Comparison of ENCODE assay signal across 11 cellular contexts in genomic region chr11:71783165-71783564, GRCh38. TPM values are rescaled to one million over a fixed set of nuclear protein-coding genes. Genes with fewer than 3 reads are reported as not detected.
A peak's percentile ranks its signal among the peaks of the same experiment; 100 is the strongest.
DNase-seq lines count a peak whose midpoint lies in the region; TF ChIP-seq lines count a peak whose summit lies in the region.
"Not testable (repeated sequence)": the region's sequence is repeated elsewhere in the genome, so short reads cannot be mapped to it uniquely, and the experiment has no call there.
"Had no signal": no experiment of that assay in that cellular context is flagged by ENCODE, and none has a peak within 500 bp of the region (broad histone marks: within the 10 kb centered on the region; RNA-seq: fewer than 3 reads in every experiment).

No MANE protein-coding gene starts in this region.

- peaks cover 37% of the 10 kb centered on the region for H3K4me1 Mint-ChIP-seq in HFFc6 (ENCODE audit: low read depth)
- peaks cover 19% of the 10 kb centered on the region for H3K4me1 Mint-ChIP-seq in MCF 10A (ENCODE audit: insufficient read depth, unreplicated experiment)
- H3K4me1 Mint-ChIP-seq in osteocyte (ENCODE audit: unreplicated experiment): peaks cover 15% of the 10 kb centered on the region

- H3K27me3 Mint-ChIP-seq in HFFc6 (ENCODE audit: insufficient read depth): peaks cover 11% of the 10 kb centered on the region
- not testable (repeated sequence) for H3K27me3 Mint-ChIP-seq in MCF 10A (ENCODE audit: insufficient read depth, unreplicated experiment); osteocyte (ENCODE audit: unreplicated experiment)

- intact Hi-C loops in MCF 10A (cut with micrococcal nuclease): not testable (repeated sequence)

- not testable (repeated sequence) for H3K36me3 Mint-ChIP-seq in HFFc6 (ENCODE audit: low read depth); MCF 10A (ENCODE audit: insufficient read depth, unreplicated experiment); osteocyte (ENCODE audit: unreplicated experiment)

- not testable (repeated sequence) for H3K9me3 Mint-ChIP-seq in HFFc6; MCF 10A (ENCODE audit: unreplicated experiment); osteocyte (ENCODE audit: unreplicated experiment)

- not testable (repeated sequence) for BruUV-seq in MCF 10A (replicated peaks; lab: Mats Ljungman, UMichigan)

- DNase-seq in DMS53 (lab: John Stamatoyannopoulos, UW) (peak; percentile 26), HFFc6 (peak; percentile 69), NCI-H82 (lab: John Stamatoyannopoulos, UW) (peak; percentile 3), T1000 (lab: John Stamatoyannopoulos, UW) (peak; percentile 44), fibroblast of peridontal ligament (ENCODE audit: extremely low read depth) (peak; percentile 29), osteocyte (ENCODE audit: extremely low spot score, unreplicated experiment) (peak; percentile 11)
- DNase-seq in MCF 10A (ENCODE audit: unreplicated experiment): not testable (repeated sequence)

- POLR2A ChIA-PET in MCF 10A (lab: Yijun Ruan, JAX): not testable (repeated sequence)

- not testable (repeated sequence) for TF ChIP-seq CTCF in HFFc6 (IDR thresholded peaks at IDR 0.05); MCF 10A (IDR thresholded peaks at IDR 0.05; ENCODE audit: unreplicated experiment); osteocyte (IDR thresholded peaks at IDR 0.05)

- H3K27ac Mint-ChIP-seq in HFFc6; osteocyte (ENCODE audit: unreplicated experiment): not testable (repeated sequence)
- peak overlapping the region; percentile 14 for H3K27ac Mint-ChIP-seq in MCF 10A (ENCODE audit: low read depth, unreplicated experiment)

- CTCF ChIA-PET in MCF 10A (lab: Yijun Ruan, JAX): not testable (repeated sequence)

- not testable (repeated sequence) for H3K4me3 Mint-ChIP-seq in HFFc6; MCF 10A (ENCODE audit: unreplicated experiment); osteocyte (ENCODE audit: unreplicated experiment)

RNA-seq across cellular contexts. Expression of gene DEFB108B, which starts 49.8 kb away (rescaled TPM):
- not detected for total RNA-seq in HFFc6 (2021; fragmentation: NEBNext Ultra II Directional; extraction: Animal tissue kit (Norgen Biotek cat#: 25700))
- total RNA-seq in MCF 10A (2022) (not detected in 2 replicates), osteocyte (not detected in 2 replicates)
- total RNA-seq: B cell; Caco-2; CD4-positive, alpha-beta T cell; Daoy had no signal
